ENCODE assay signal across 8 cellular contexts in genomic region chr6:132812756-132813172, GRCh38. TPM values are rescaled to one million over a fixed set of nuclear protein-coding genes. Genes with fewer than 3 reads are reported as not detected.
DNase-seq lines count a peak whose midpoint lies in the region; ATAC-seq and TF ChIP-seq lines count a peak whose summit lies in the region.

No MANE protein-coding gene starts in this region.

- H3K4me3 Mint-ChIP-seq in CD4-positive, alpha-beta T cell, result peak overlapping the region; percentile 97
- peak overlapping the region; percentile 94 to 99 (median 98) for H3K4me3 Mint-ChIP-seq in naive B cell

- H3K27me3 ChIP-seq in CD4-positive, alpha-beta T cell (ENCODE audit: control insufficient read depth, insufficient read depth, low read length), result no peaks in the 10 kb centered on the region

- peak overlapping the region; percentile 80 for H3K27ac ChIP-seq in CD4-positive, alpha-beta T cell (ENCODE audit: low read depth, low read length)

- TF ChIP-seq CTCF in CD4-positive, alpha-beta T cell (IDR thresholded peaks at IDR 0.05), result no peak
- TF ChIP-seq CTCF in choroid plexus epithelial cell (conservative IDR thresholded peaks at IDR 0.05; ENCODE audit: low read depth, low read length), result no peak

- CTCF ChIA-PET in CD4-positive, alpha-beta T cell (lab: Charles Lee), result interaction anchor here (1.3 to 5.8 kb wide), 2 partner anchors 10 to 14 kb away, joined by 7 to 43 read pairs; partner anchors contain the start of gene SLC18B1

- peaks cover 50% of the 10 kb centered on the region for H3K4me1 Mint-ChIP-seq in CD4-positive, alpha-beta T cell (ENCODE audit: low read depth)
- peaks cover 37 to 47% (median 41%) of the 10 kb centered on the region in 3 donors for H3K4me1 Mint-ChIP-seq in naive B cell

- H3K27me3 Mint-ChIP-seq in CD4-positive, alpha-beta T cell, result no peaks in the 10 kb centered on the region
- H3K27me3 Mint-ChIP-seq in naive B cell, result peaks cover 0 to 4% (median 0%) of the 10 kb centered on the region in 3 donors

- no peaks in the 10 kb centered on the region for H3K9me3 ChIP-seq in CD4-positive, alpha-beta T cell (ENCODE audit: control insufficient read depth, low read length)

- ATAC-seq in CD4-positive, alpha-beta T cell (ENCODE audit: poor library complexity), result no peak
- peak; percentile 1 for ATAC-seq in GM21367 (IDR thresholded peaks at IDR 0.05; ENCODE audit: unreplicated experiment)
- no peak for ATAC-seq in naive B cell (ENCODE audit: low read depth in 2 of 2)
- ATAC-seq in HG03097 (IDR thresholded peaks at IDR 0.05; ENCODE audit: low FRiP score, unreplicated experiment), result no peak
- ATAC-seq in GM18520 (IDR thresholded peaks at IDR 0.05; ENCODE audit: unreplicated experiment), result no peak

- DNase-seq in CD4-positive, alpha-beta T cell, result no peak
- DNase-seq in LoVo (ENCODE audit: low spot score) (peak; percentile 39), choroid plexus epithelial cell (ENCODE audit: low read depth) (no peak), naive B cell (no peak), SW 1271 (lab: John Stamatoyannopoulos, UW) (no peak)

- peak overlapping the region; percentile 71 for H3K4me3 ChIP-seq in choroid plexus epithelial cell (ENCODE audit: low read depth, low read length)

- peak overlapping the region; percentile 97 for H3K27ac Mint-ChIP-seq in CD4-positive, alpha-beta T cell
- H3K27ac Mint-ChIP-seq in naive B cell, result peak overlapping the region; percentile 96 to 99 (median 97)

- H3K9me3 Mint-ChIP-seq in CD4-positive, alpha-beta T cell, result no peaks in the 10 kb centered on the region
- no peaks in the 10 kb centered on the region for H3K9me3 Mint-ChIP-seq in naive B cell

- POLR2A ChIA-PET in CD4-positive, alpha-beta T cell (lab: Charles Lee), result interaction anchor here (0.7 to 5.8 kb wide), 11 partner anchors 10 to 300 kb away, joined by 3 to 168 read pairs (median 5); partner anchors contain the start of genes SLC18B1 and STX7

- H3K36me3 Mint-ChIP-seq in CD4-positive, alpha-beta T cell (ENCODE audit: low read depth), result peaks cover 54% of the 10 kb centered on the region
- H3K36me3 Mint-ChIP-seq in naive B cell, result peaks cover 9 to 15% of the 10 kb centered on the region in 2 donors

- intact Hi-C loops in CD4-positive, alpha-beta T cell (cut with DNase I, micrococcal nuclease), result loop anchor here (1.0 to 10.0 kb wide), 4 partner anchors 13 to 1142 kb away; partner anchors contain the start of genes STX7 (in 1 of the 2) and TBPL1 (in 1 of the 2)

RNA-seq across cellular contexts. Expression of gene RPS12, which starts 1.6 kb away (rescaled TPM):
- total RNA-seq in CD4-positive, alpha-beta T cell, result 1,000 to 10,000 TPM; 2,765 to 2,889 TPM
- 1,000 to 10,000 TPM; 1,253 to 2,336 (median 2,081) TPM for polyA plus RNA-seq in naive B cell (ENCODE audit: low read depth in 6 of 6)

RNA-seq across cellular contexts. Expression of gene SLC18B1, which starts 14.3 kb away (rescaled TPM):
- 1 to 10 TPM; 8.5 to 9.0 TPM for total RNA-seq in CD4-positive, alpha-beta T cell
- 10 to 100 TPM; 24.8 to 58.4 (median 30.7) TPM for polyA plus RNA-seq in naive B cell (ENCODE audit: low read depth in 6 of 6)

RNA-seq across cellular contexts. Expression of gene VNN2, which starts 55.1 kb away (rescaled TPM):
- 1 to 10 TPM; 6.5 to 7.0 TPM for total RNA-seq in CD4-positive, alpha-beta T cell
- polyA plus RNA-seq in naive B cell (ENCODE audit: low read depth in 6 of 6), result 10 to 100 TPM; 41.0 to 69.4 (median 56.6) TPM
